In the genomic region with DNA sequence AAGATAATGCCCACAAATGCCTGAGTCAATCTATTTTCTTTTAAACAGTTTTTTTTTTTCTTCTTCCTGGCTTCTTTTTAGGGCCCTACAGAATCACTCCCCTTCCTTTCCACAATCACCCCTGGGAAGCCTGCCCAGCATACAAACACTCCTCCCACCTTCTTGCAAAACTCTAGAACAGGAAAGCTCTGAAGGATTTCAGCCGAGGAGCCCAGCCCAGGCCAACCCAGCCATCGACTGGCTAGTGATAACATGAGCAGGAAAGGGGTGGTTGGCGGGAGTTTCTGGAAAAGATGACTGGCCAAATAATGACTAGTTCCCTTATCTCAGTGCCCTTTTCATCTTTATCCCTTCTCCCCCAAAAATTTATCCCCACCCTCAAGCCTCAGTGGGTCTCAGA, we compare ENCODE assay signal across 10 cellular contexts.
DNase-seq lines count a peak whose midpoint lies in the region; ATAC-seq and TF ChIP-seq lines count a peak whose summit lies in the region.
"Had no signal": no experiment of that assay in that cellular context is flagged by ENCODE, and none has a peak within 500 bp of the region (broad histone marks: within the 10 kb centered on the region; RNA-seq: fewer than 3 reads in every experiment).

No MANE protein-coding gene starts in this region.

- intact Hi-C loops in left ventricle myocardium inferior (cut with micrococcal nuclease), result loop anchor here (10.0 kb wide), 1 partner anchor 158 kb away; a partner anchor contains a TSS
- intact Hi-C loops in activated T-helper 1 cell treated with anti-CD3 and anti-CD28 coated beads, Interleukin-12 subunit alpha, Interleukin-12 subunit beta, Interleukin-2, Interleukin-4 antibody, amounts not matched to agents 30 ng/mL and 10 ng/mL and 1 ng/mL, durations not matched to agents 14 hours and 24 hours and 36 hours (cut with micrococcal nuclease), result no loop called here

- H3K4me1 ChIP-seq in left ventricle myocardium inferior, result peaks cover 60% of the 10 kb centered on the region

- H3K27ac ChIP-seq in angular gyrus (ENCODE audit: low read depth, low read length), result peak overlapping the region; percentile 22
- peak overlapping the region; percentile 65 for H3K27ac ChIP-seq in left ventricle myocardium inferior (replicated peaks)

- H3K4me1 Mint-ChIP-seq in activated T-helper 1 cell treated with anti-CD3 and anti-CD28 coated beads, Interleukin-12 subunit alpha, Interleukin-12 subunit beta, Interleukin-2, Interleukin-4 antibody, amounts not matched to agents 30 ng/mL and 10 ng/mL and 1 ng/mL, durations not matched to agents 14 hours and 24 hours and 36 hours (ENCODE audit: low read depth), result peaks cover 9% of the 10 kb centered on the region

- peak; percentile 59 for DNase-seq in EL
- peak; percentile 83 for DNase-seq in left ventricle myocardium inferior
- peak; percentile 70 for DNase-seq in skeletal muscle cell (ENCODE audit: low read depth)
- no peak for DNase-seq in activated T-helper 1 cell treated with anti-CD3 and anti-CD28 coated beads, Interleukin-12 subunit alpha, Interleukin-12 subunit beta, Interleukin-2, Interleukin-4 antibody, amounts not matched to agents 30 ng/mL and 10 ng/mL and 1 ng/mL, durations not matched to agents 14 hours and 24 hours and 36 hours (ENCODE audit: low spot score)
- DNase-seq: activated T-cell treated with anti-CD3 and anti-CD28 coated beads, Interleukin-2, amount 50 U/mL, for 1 hour; stimulated activated CD4-positive, alpha-beta T cell treated with anti-CD3 and anti-CD28 coated beads, Interleukin-4, amount 100 ng/mL, for 1 hour had no signal

- H3K36me3 ChIP-seq in left ventricle myocardium inferior, result no peaks in the 10 kb centered on the region

- no peak overlapping the region for H3K4me3 Mint-ChIP-seq in activated T-helper 1 cell treated with anti-CD3 and anti-CD28 coated beads, Interleukin-12 subunit alpha, Interleukin-12 subunit beta, Interleukin-2, Interleukin-4 antibody, amounts not matched to agents 30 ng/mL and 10 ng/mL and 1 ng/mL, durations not matched to agents 14 hours and 24 hours and 36 hours

- no peaks in the 10 kb centered on the region for H3K9me3 ChIP-seq in left ventricle myocardium inferior (replicated peaks)

- H3K4me3 ChIP-seq in left ventricle myocardium inferior (no peak overlapping the region), skeletal muscle cell (ENCODE audit: low read depth, low read length) (no peak overlapping the region)

- H3K27me3 ChIP-seq in left ventricle myocardium inferior (ENCODE audit: low read depth), result no peaks in the 10 kb centered on the region

- H3K9me3 Mint-ChIP-seq in activated T-helper 1 cell treated with anti-CD3 and anti-CD28 coated beads, Interleukin-12 subunit alpha, Interleukin-12 subunit beta, Interleukin-2, Interleukin-4 antibody, amounts not matched to agents 30 ng/mL and 10 ng/mL and 1 ng/mL, durations not matched to agents 14 hours and 24 hours and 36 hours, result no peaks in the 10 kb centered on the region

- TF ChIP-seq CTCF in left ventricle myocardium inferior (IDR thresholded peaks at IDR 0.05; ENCODE audit: borderline replicate concordance), result no peak

- H3K27me3 Mint-ChIP-seq in activated T-helper 1 cell treated with anti-CD3 and anti-CD28 coated beads, Interleukin-12 subunit alpha, Interleukin-12 subunit beta, Interleukin-2, Interleukin-4 antibody, amounts not matched to agents 30 ng/mL and 10 ng/mL and 1 ng/mL, durations not matched to agents 14 hours and 24 hours and 36 hours (ENCODE audit: insufficient read depth), result peaks cover 1% of the 10 kb centered on the region

- H3K36me3 Mint-ChIP-seq in activated T-helper 1 cell treated with anti-CD3 and anti-CD28 coated beads, Interleukin-12 subunit alpha, Interleukin-12 subunit beta, Interleukin-2, Interleukin-4 antibody, amounts not matched to agents 30 ng/mL and 10 ng/mL and 1 ng/mL, durations not matched to agents 14 hours and 24 hours and 36 hours (ENCODE audit: low read depth), result peaks cover 6% of the 10 kb centered on the region

- no peak overlapping the region for H3K27ac Mint-ChIP-seq in activated T-helper 1 cell treated with anti-CD3 and anti-CD28 coated beads, Interleukin-12 subunit alpha, Interleukin-12 subunit beta, Interleukin-2, Interleukin-4 antibody, amounts not matched to agents 30 ng/mL and 10 ng/mL and 1 ng/mL, durations not matched to agents 14 hours and 24 hours and 36 hours

- ATAC-seq in HG03354 (IDR thresholded peaks at IDR 0.05; ENCODE audit: poor library complexity, severe bottlenecking, unreplicated experiment) (no peak), GM21381 (IDR thresholded peaks at IDR 0.05; ENCODE audit: unreplicated experiment) (no peak), GM21529 (IDR thresholded peaks at IDR 0.05; ENCODE audit: unreplicated experiment) (no peak)
